Comparison of ENCODE assay signal across 8 cellular contexts in genomic region chr10:91298224-91298862, GRCh38.
DNase-seq lines count a peak whose midpoint lies in the region; ATAC-seq and TF ChIP-seq lines count a peak whose summit lies in the region.

No MANE protein-coding gene starts in this region.

- no TSS peak for BruUV-seq in Panc1 (replicated peaks; lab: Mats Ljungman, UMichigan)

- peak; percentile 99 for TF ChIP-seq CTCF in Panc1 (IDR thresholded peaks at IDR 0.05)
- peak; percentile 87 for TF ChIP-seq CTCF in nephron progenitor cell (IDR thresholded peaks at IDR 0.05)

- H3K27me3 ChIP-seq in Panc1 (ENCODE audit: control insufficient read depth, insufficient read depth, low read length), result no peaks in the 10 kb centered on the region

- H3K27ac Mint-ChIP-seq in activated T-helper 17 cell treated with anti-CD3 and anti-CD28 coated beads, Interleukin-2, amount 50 U/mL, for 72 hours, result peak overlapping the region; percentile 25
- H3K27ac Mint-ChIP-seq in nephron progenitor cell, result no peak overlapping the region

- H3K9me3 Mint-ChIP-seq in activated T-helper 17 cell treated with anti-CD3 and anti-CD28 coated beads, Interleukin-2, amount 50 U/mL, for 72 hours, result no peaks in the 10 kb centered on the region
- no peaks in the 10 kb centered on the region for H3K9me3 Mint-ChIP-seq in nephron progenitor cell

- intact Hi-C loops in Panc1 (cut with micrococcal nuclease; ENCODE audit: unreplicated experiment), result loop anchor here (1.0 to 10.0 kb wide), 4 partner anchors 69 to 616 kb away; no protein-coding TSS in a partner anchor

- in situ Hi-C loops in Panc1 (cut with HindIII; ENCODE audit: low pct_unique_long_range_greater_than_20kb, low sequenced_read_pairs), result no loop called here

- CTCF ChIA-PET in Panc1 (lab: Charles Lee), result interaction anchor here (0.5 to 1.2 kb wide), 13 partner anchors 28 to 614 kb away, joined by 3 to 13 read pairs (median 3); no protein-coding TSS in a partner anchor

- POLR2A ChIA-PET in Panc1 (lab: Charles Lee), result no interaction called here

- no peaks in the 10 kb centered on the region for H3K36me3 ChIP-seq in Panc1 (ENCODE audit: control insufficient read depth, insufficient read depth, low read length)

- peak overlapping the region; percentile 64 for H3K27ac ChIP-seq in Panc1 (ENCODE audit: low read length)

- peaks cover 5% of the 10 kb centered on the region for H3K4me1 Mint-ChIP-seq in activated T-helper 17 cell treated with anti-CD3 and anti-CD28 coated beads, Interleukin-2, amount 50 U/mL, for 72 hours
- H3K4me1 Mint-ChIP-seq in nephron progenitor cell, result peaks cover 12% of the 10 kb centered on the region

- H3K27me3 Mint-ChIP-seq in activated T-helper 17 cell treated with anti-CD3 and anti-CD28 coated beads, Interleukin-2, amount 50 U/mL, for 72 hours, result no peaks in the 10 kb centered on the region
- no peaks in the 10 kb centered on the region for H3K27me3 Mint-ChIP-seq in nephron progenitor cell (ENCODE audit: low read depth, poor library complexity)

- H3K36me3 Mint-ChIP-seq in activated T-helper 17 cell treated with anti-CD3 and anti-CD28 coated beads, Interleukin-2, amount 50 U/mL, for 72 hours (ENCODE audit: low read depth), result no peaks in the 10 kb centered on the region
- H3K36me3 Mint-ChIP-seq in nephron progenitor cell (ENCODE audit: low read depth), result no peaks in the 10 kb centered on the region

- DNase-seq in DMS 273 treated with DMSO at 0.1 percent for 48 hours (lab: John Stamatoyannopoulos, UW) (peak; percentile 25), Panc1 (ENCODE audit: low read depth, low spot score) (peak; percentile 71), fibroblast of the conjunctiva (ENCODE audit: low read depth) (peak; percentile 66), nephron progenitor cell (peak; percentile 84)
- DNase-seq in Jurkat, Clone E6-1 (ENCODE audit: low read depth, low spot score), result peak; percentile 89
- DNase-seq in stimulated activated naive CD8-positive, alpha-beta T cell treated with anti-CD3 and anti-CD28 coated beads, Interleukin-15, Interleukin-2, amounts not matched to agents 100 U/mL and 50 U/mL, for 24 hours, result peak; percentile 83

- no peaks in the 10 kb centered on the region for H3K9me3 ChIP-seq in Panc1 (ENCODE audit: control insufficient read depth, insufficient read depth, low read depth, low read length)

- no peaks in the 10 kb centered on the region; the same call in 1 of the 2 replicates for H3K4me1 ChIP-seq in Panc1 (ENCODE audit: control insufficient read depth, insufficient read depth, low read length)

- peak overlapping the region; percentile 66 for H3K4me3 Mint-ChIP-seq in activated T-helper 17 cell treated with anti-CD3 and anti-CD28 coated beads, Interleukin-2, amount 50 U/mL, for 72 hours
- peak overlapping the region; percentile 74 for H3K4me3 Mint-ChIP-seq in nephron progenitor cell

- H3K4me3 ChIP-seq in Jurkat, Clone E6-1 (ENCODE audit: low read length), result peak overlapping the region; percentile 21
- H3K4me3 ChIP-seq in Panc1 (ENCODE audit: low read depth in 2 of 2, low read length in 2 of 2), result peak overlapping the region; percentile 44 to 81

- peak; percentile 86 for ATAC-seq in GM21529 (IDR thresholded peaks at IDR 0.05; ENCODE audit: unreplicated experiment)
- peak; percentile 97 for ATAC-seq in Panc1
- peak; percentile 95 for ATAC-seq in activated T-helper 17 cell treated with anti-CD3 and anti-CD28 coated beads, Interleukin-2, amount 50 U/mL, for 72 hours (replicated peaks)
- peak; percentile 84 for ATAC-seq in stimulated activated naive CD8-positive, alpha-beta T cell treated with anti-CD3 and anti-CD28 coated beads, Interleukin-15, Interleukin-2, amounts not matched to agents 100 U/mL and 50 U/mL, for 24 hours

Comparison
In these comparisons a context has a peak if more than half of its experiments do, and no peak if none do; other contexts are left out.
1. Peak in every context shown above with its lines: DNase-seq, ATAC-seq, H3K4me3 ChIP-seq and H3K27ac ChIP-seq.
2. DNase-seq: peak in every context shown above with its lines; median percentile 89 in Jurkat, Clone E6-1; 84 in nephron progenitor cell; 83 in stimulated activated naive CD8-positive, alpha-beta T cell treated with anti-CD3 and anti-CD28 coated beads, Interleukin-15, Interleukin-2, amounts not matched to agents 100 U/mL and 50 U/mL, for 24 hours; 71 in Panc1; 66 in fibroblast of the conjunctiva; 25 in DMS 273 treated with DMSO at 0.1 percent for 48 hours.